21 cellular contexts compared by ENCODE assay signal in genomic region chr15:95869920-95870319, GRCh38.
DNase-seq lines count a peak whose midpoint lies in the region; ATAC-seq and TF ChIP-seq lines count a peak whose summit lies in the region.
"Had no signal": no experiment of that assay in that cellular context is flagged by ENCODE, and none has a peak within 500 bp of the region (broad histone marks: within the 10 kb centered on the region; RNA-seq: fewer than 3 reads in every experiment).

No MANE protein-coding gene starts in this region.

- ATAC-seq in activated T-cell treated with anti-CD3 and anti-CD28 coated beads, Interleukin-2, amount 50 U/mL, for 4 hours: no peak
- ATAC-seq in left lung: no peak
- ATAC-seq: Panc1 had no signal

- no peak overlapping the region for H3K4me3 ChIP-seq in left lung
- H3K4me3 ChIP-seq: BLaER1 treated with 17β-estradiol and CSF1 and Interleukin-3, amounts not matched to agents 10 nM and 100 nM; colonic mucosa; left ventricle myocardium inferior; SJCRH30; spleen had no signal

- no peaks in the 10 kb centered on the region for H3K36me3 Mint-ChIP-seq in activated T-cell treated with anti-CD3 and anti-CD28 coated beads, Interleukin-2, amount 50 U/mL, for 4 hours (ENCODE audit: insufficient read depth)
- H3K36me3 Mint-ChIP-seq in activated T-cell treated with anti-CD3 and anti-CD28 coated beads, Interleukin-2, amount 50 U/mL, for 24 hours (ENCODE audit: low read depth): no peaks in the 10 kb centered on the region
- H3K36me3 Mint-ChIP-seq in type B pancreatic cell: peaks cover 5% of the 10 kb centered on the region

- TF ChIP-seq CTCF in type B pancreatic cell (conservative IDR thresholded peaks at IDR 0.05) (no peak), left lung (IDR thresholded peaks at IDR 0.05) (no peak)

- no peaks in the 10 kb centered on the region for H3K27me3 Mint-ChIP-seq in activated T-cell treated with anti-CD3 and anti-CD28 coated beads, Interleukin-2, amount 50 U/mL, for 4 hours (ENCODE audit: low read depth)
- no peaks in the 10 kb centered on the region for H3K27me3 Mint-ChIP-seq in activated T-cell treated with anti-CD3 and anti-CD28 coated beads, Interleukin-2, amount 50 U/mL, for 24 hours
- no peaks in the 10 kb centered on the region for H3K27me3 Mint-ChIP-seq in type B pancreatic cell

- POLR2A ChIA-PET in HEK293T (lab: Yijun Ruan, JAX): no interaction called here

- H3K27me3 ChIP-seq in left lung: no peaks in the 10 kb centered on the region
- H3K27me3 ChIP-seq: BLaER1 treated with 17β-estradiol and CSF1 and Interleukin-3, amounts not matched to agents 10 nM and 100 nM; brain microvascular endothelial cell; colonic mucosa; neutrophil; SJCRH30; spleen had no signal

- H3K4me1 ChIP-seq in left lung: no peaks in the 10 kb centered on the region
- H3K4me1 ChIP-seq: colonic mucosa, SJCRH30 had no signal

- no peaks in the 10 kb centered on the region for H3K9me3 ChIP-seq in left lung
- H3K9me3 ChIP-seq: colonic mucosa, left ventricle myocardium inferior, neutrophil, SJCRH30, spleen had no signal

- H3K27ac ChIP-seq in left lung: no peak overlapping the region
- H3K27ac ChIP-seq: BLaER1 treated with 17β-estradiol and CSF1 and Interleukin-3, amounts not matched to agents 10 nM and 100 nM; brain microvascular endothelial cell; colonic mucosa; left ventricle myocardium inferior; neutrophil; SJCRH30; WERI-Rb-1 had no signal

- intact Hi-C loops in left lung (cut with DNase I): no loop called here

- peak overlapping the region; percentile 9 for H3K4me3 Mint-ChIP-seq in activated T-cell treated with anti-CD3 and anti-CD28 coated beads, Interleukin-2, amount 50 U/mL, for 4 hours
- no peak overlapping the region for H3K4me3 Mint-ChIP-seq in activated T-cell treated with anti-CD3 and anti-CD28 coated beads, Interleukin-2, amount 50 U/mL, for 24 hours
- H3K4me3 Mint-ChIP-seq in type B pancreatic cell: peak overlapping the region; percentile 48

- CTCF ChIA-PET in HEK293T (lab: Yijun Ruan, JAX): no interaction called here

- no peaks in the 10 kb centered on the region for H3K9me3 Mint-ChIP-seq in activated T-cell treated with anti-CD3 and anti-CD28 coated beads, Interleukin-2, amount 50 U/mL, for 4 hours
- H3K9me3 Mint-ChIP-seq in activated T-cell treated with anti-CD3 and anti-CD28 coated beads, Interleukin-2, amount 50 U/mL, for 24 hours: peaks cover 2% of the 10 kb centered on the region
- H3K9me3 Mint-ChIP-seq in type B pancreatic cell: peaks cover 4% of the 10 kb centered on the region

- H3K4me1 Mint-ChIP-seq in activated T-cell treated with anti-CD3 and anti-CD28 coated beads, Interleukin-2, amount 50 U/mL, for 4 hours (ENCODE audit: low read depth): peaks cover 28% of the 10 kb centered on the region
- peaks cover 19% of the 10 kb centered on the region for H3K4me1 Mint-ChIP-seq in activated T-cell treated with anti-CD3 and anti-CD28 coated beads, Interleukin-2, amount 50 U/mL, for 24 hours (ENCODE audit: low read depth)
- peaks cover 41% of the 10 kb centered on the region for H3K4me1 Mint-ChIP-seq in type B pancreatic cell (ENCODE audit: unreplicated experiment)

- no peak for DNase-seq in activated T-cell treated with anti-CD3 and anti-CD28 coated beads, Interleukin-2, amount 50 U/mL, for 4 hours
- DNase-seq in activated T-cell treated with anti-CD3 and anti-CD28 coated beads, Interleukin-2, amount 50 U/mL, for 24 hours: no peak
- DNase-seq in OCI-M1 (lab: John Stamatoyannopoulos, UW): peak; percentile 20
- DNase-seq in iris pigment epithelial cell (ENCODE audit: low read depth): peak; percentile 34
- DNase-seq in type B pancreatic cell (ENCODE audit: extremely low spot score, unreplicated experiment): no peak
- DNase-seq in left lung: no peak
- no peak for DNase-seq in HEK293T (ENCODE audit: extremely low spot score)
- no peak for DNase-seq in kidney glomerular epithelial cell (lab: John Stamatoyannopoulos, UW)
- DNase-seq: brain microvascular endothelial cell; colonic mucosa; left ventricle myocardium inferior; midbrain; NCI-H187; NCI-H226; SJCRH30; spleen; stimulated activated CD4-positive, alpha-beta T cell treated with anti-CD3 and anti-CD28 coated beads, Interleukin-4, amount 100 ng/mL, for 4 hours; WERI-Rb-1 had no signal

- no peak overlapping the region for H3K27ac Mint-ChIP-seq in activated T-cell treated with anti-CD3 and anti-CD28 coated beads, Interleukin-2, amount 50 U/mL, for 24 hours
- peak overlapping the region; percentile 62 for H3K27ac Mint-ChIP-seq in type B pancreatic cell

- no peaks in the 10 kb centered on the region for H3K36me3 ChIP-seq in left lung
- H3K36me3 ChIP-seq: BLaER1 treated with 17β-estradiol and CSF1 and Interleukin-3, amounts not matched to agents 10 nM and 100 nM; brain microvascular endothelial cell; colonic mucosa; left ventricle myocardium inferior; neutrophil; SJCRH30; spleen; WERI-Rb-1 had no signal

TF ChIP-seq in HEK293T, 16 proteins besides CTCF, POLR2A, EP300 and RAD21:
- no peak for TF ChIP-seq L3MBTL2 (conservative IDR thresholded peaks at IDR 0.05)
- no peak for TF ChIP-seq ELF4 (IDR thresholded peaks at IDR 0.05)
- no peak for TF ChIP-seq LEF1 (IDR thresholded peaks at IDR 0.05; ENCODE audit: borderline replicate concordance)
- no peak for TF ChIP-seq HDGF (IDR thresholded peaks at IDR 0.05; ENCODE audit: borderline replicate concordance)
- TF ChIP-seq ZNF384 (IDR thresholded peaks at IDR 0.05): no peak
- TF ChIP-seq FOXA1 (IDR thresholded peaks at IDR 0.05): no peak
- no peak for TF ChIP-seq BHLHE40 (IDR thresholded peaks at IDR 0.05; ENCODE audit: borderline replicate concordance)
- no peak for TF ChIP-seq ARNT (IDR thresholded peaks at IDR 0.05)
- no peak for TF ChIP-seq SP1 (IDR thresholded peaks at IDR 0.05)
- no peak for TF ChIP-seq SUZ12 (IDR thresholded peaks at IDR 0.05)
- TF ChIP-seq FOXM1 (IDR thresholded peaks at IDR 0.05; ENCODE audit: borderline replicate concordance): no peak
- TF ChIP-seq NFRKB (IDR thresholded peaks at IDR 0.05): no peak

Comparison
In these comparisons a context has a peak if more than half of its experiments do, and no peak if none do; other contexts are left out.
1. DNase-seq: peak in OCI-M1 (single experiment) and iris pigment epithelial cell (single experiment); none in activated T-cell treated with anti-CD3 and anti-CD28 coated beads, Interleukin-2, amount 50 U/mL, for 4 hours (single experiment), activated T-cell treated with anti-CD3 and anti-CD28 coated beads, Interleukin-2, amount 50 U/mL, for 24 hours (single experiment), type B pancreatic cell (single experiment), left lung (0 of 2), HEK293T (single experiment) and kidney glomerular epithelial cell (single experiment).